Comparison of ENCODE assay signal across 26 cellular contexts in the genomic region with DNA sequence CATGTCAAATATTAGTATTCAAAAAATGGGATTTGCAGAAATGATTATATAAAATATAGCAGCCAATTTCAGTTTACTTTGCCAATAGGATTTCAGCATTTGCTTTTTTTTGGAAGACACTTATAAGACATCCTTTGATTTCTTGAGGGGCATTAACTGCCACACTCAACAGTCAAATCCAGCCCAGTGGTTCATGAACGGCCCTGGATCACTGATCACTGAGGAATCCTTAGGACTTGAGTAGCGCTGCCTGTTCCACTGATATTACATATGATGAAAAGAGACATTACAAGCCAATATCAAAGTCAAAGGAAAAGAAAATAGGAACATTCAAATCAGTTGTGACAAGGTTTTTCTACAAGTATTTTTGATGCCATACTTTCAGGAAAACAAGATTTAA.
"Had no signal": no experiment of that assay in that cellular context is flagged by ENCODE, and none has a peak within 500 bp of the region (broad histone marks: within the 10 kb centered on the region; RNA-seq: fewer than 3 reads in every experiment).

No MANE protein-coding gene starts in this region.

- H3K4me1 Mint-ChIP-seq: activated B cell treated with CpG ODN at 0.5 μM for 24 hours had no signal

- H3K4me3 Mint-ChIP-seq: activated B cell treated with CpG ODN at 0.5 μM for 24 hours; activated CD4-positive, alpha-beta memory T cell treated with anti-CD3 and anti-CD28 coated beads for 36 hours; activated CD4-positive, alpha-beta T cell treated with anti-CD3 and anti-CD28 coated beads, Interleukin-2, amount 10 ng/mL, durations not matched to agents 7 days and 5 days; activated naive CD8-positive, alpha-beta T cell treated with anti-CD3 and anti-CD28 coated beads, Interleukin-2, amount 10 ng/mL, durations not matched to agents 7 days and 5 days; activated T-cell treated with anti-CD3 and anti-CD28 coated beads, Interleukin-2, amount 50 U/mL, for 72 hours; T-helper 17 cell had no signal

- H3K27me3 ChIP-seq: adrenal gland, MG63 had no signal

- DNase-seq: activated B cell treated with CpG ODN at 0.5 μM for 24 hours; activated CD4-positive, alpha-beta memory T cell treated with anti-CD3 and anti-CD28 coated beads for 36 hours; activated CD4-positive, alpha-beta T cell treated with anti-CD3 and anti-CD28 coated beads for 1 hour; activated CD4-positive, alpha-beta T cell treated with anti-CD3 and anti-CD28 coated beads, Interleukin-2, amount 10 ng/mL, durations not matched to agents 7 days and 5 days; activated CD8-positive, alpha-beta memory T cell treated with anti-CD3 and anti-CD28 coated beads, Interleukin-2, amount 50 U/mL, for 4 hours; activated naive CD4-positive, alpha-beta T cell treated with anti-CD3 and anti-CD28 coated beads, Interleukin-2, amount 50 U/mL, for 16 hours; activated naive CD8-positive, alpha-beta T cell treated with anti-CD3 and anti-CD28 coated beads, Interleukin-2, amount 10 ng/mL, durations not matched to agents 7 days and 5 days; activated T-cell treated with anti-CD3 and anti-CD28 coated beads, Interleukin-2, amount 50 U/mL, for 72 hours; adrenal gland; anterior cingulate cortex; caudate nucleus; MG63; MV-4-11; NCI-H1092 treated with DMSO at 0.1 percent for 48 hours; NCI-H1417 treated with DMSO at 0.1 percent for 48 hours; NCI-H1694; NCI-H2029; NCI-H2107; NCI-H2171 treated with DMSO at 0.1 percent for 48 hours; NCI-H226; NCI-H510A; NCI-H526 treated with DMSO at 0.1 percent for 48 hours; SHP77 treated with DMSO at 0.1 percent for 48 hours; T-helper 17 cell; T-helper 9 cell had no signal

- H3K9me3 Mint-ChIP-seq: activated B cell treated with CpG ODN at 0.5 μM for 24 hours; activated CD4-positive, alpha-beta memory T cell treated with anti-CD3 and anti-CD28 coated beads for 36 hours; activated CD4-positive, alpha-beta T cell treated with anti-CD3 and anti-CD28 coated beads, Interleukin-2, amount 10 ng/mL, durations not matched to agents 7 days and 5 days; activated naive CD8-positive, alpha-beta T cell treated with anti-CD3 and anti-CD28 coated beads, Interleukin-2, amount 10 ng/mL, durations not matched to agents 7 days and 5 days; activated T-cell treated with anti-CD3 and anti-CD28 coated beads, Interleukin-2, amount 50 U/mL, for 72 hours had no signal

- H3K27me3 Mint-ChIP-seq: activated B cell treated with CpG ODN at 0.5 μM for 24 hours; activated CD4-positive, alpha-beta memory T cell treated with anti-CD3 and anti-CD28 coated beads for 36 hours; activated CD4-positive, alpha-beta T cell treated with anti-CD3 and anti-CD28 coated beads, Interleukin-2, amount 10 ng/mL, durations not matched to agents 7 days and 5 days; activated naive CD8-positive, alpha-beta T cell treated with anti-CD3 and anti-CD28 coated beads, Interleukin-2, amount 10 ng/mL, durations not matched to agents 7 days and 5 days; T-helper 17 cell had no signal

- H3K27ac ChIP-seq: adrenal gland, KMS-11 had no signal

- H3K9ac ChIP-seq: KMS-11 had no signal

- H3K27ac Mint-ChIP-seq: activated B cell treated with CpG ODN at 0.5 μM for 24 hours; activated CD4-positive, alpha-beta memory T cell treated with anti-CD3 and anti-CD28 coated beads for 36 hours; activated CD4-positive, alpha-beta T cell treated with anti-CD3 and anti-CD28 coated beads, Interleukin-2, amount 10 ng/mL, durations not matched to agents 7 days and 5 days; activated naive CD8-positive, alpha-beta T cell treated with anti-CD3 and anti-CD28 coated beads, Interleukin-2, amount 10 ng/mL, durations not matched to agents 7 days and 5 days; activated T-cell treated with anti-CD3 and anti-CD28 coated beads, Interleukin-2, amount 50 U/mL, for 72 hours; T-helper 17 cell had no signal

- ATAC-seq: activated T-cell treated with anti-CD3 and anti-CD28 coated beads, Interleukin-2, amount 50 U/mL, for 72 hours; T-helper 17 cell had no signal

- H3K9me3 ChIP-seq: adrenal gland, MG63 had no signal

- H3K4me3 ChIP-seq: adrenal gland, MG63 had no signal
